Comparison of ENCODE assay signal across 8 cellular contexts in genomic region chr7:141231018-141231792, GRCh38.
DNase-seq lines count a peak whose midpoint lies in the region; ATAC-seq and TF ChIP-seq lines count a peak whose summit lies in the region.
"Had no signal": no experiment of that assay in that cellular context is flagged by ENCODE, and none has a peak within 500 bp of the region (broad histone marks: within the 10 kb centered on the region; RNA-seq: fewer than 3 reads in every experiment).

No MANE protein-coding gene starts in this region.

- H3K4me1 Mint-ChIP-seq in activated CD4-positive, alpha-beta T cell treated with anti-CD3 and anti-CD28 coated beads, Interleukin-2, amount 10 ng/mL, durations not matched to agents 24 days and 14 days, result no peaks in the 10 kb centered on the region

- peak; percentile 48 for ATAC-seq in GM18867 (IDR thresholded peaks at IDR 0.05; ENCODE audit: unreplicated experiment)
- no peak for ATAC-seq in GM19324 (IDR thresholded peaks at IDR 0.05; ENCODE audit: low FRiP score, unreplicated experiment)

- H3K9me3 Mint-ChIP-seq in activated CD4-positive, alpha-beta T cell treated with anti-CD3 and anti-CD28 coated beads, Interleukin-2, amount 10 ng/mL, durations not matched to agents 24 days and 14 days, result no peaks in the 10 kb centered on the region

- intact Hi-C loops in activated CD4-positive, alpha-beta T cell treated with anti-CD3 and anti-CD28 coated beads, Interleukin-2, amount 10 ng/mL, durations not matched to agents 24 days and 14 days (cut with micrococcal nuclease), result no loop called here

- H3K4me3 Mint-ChIP-seq in activated CD4-positive, alpha-beta T cell treated with anti-CD3 and anti-CD28 coated beads, Interleukin-2, amount 10 ng/mL, durations not matched to agents 24 days and 14 days, result no peak overlapping the region

- no peak overlapping the region for H3K4me3 ChIP-seq in fibroblast of mammary gland (ENCODE audit: control insufficient read depth, low read depth, low read length)

- H3K27ac Mint-ChIP-seq in activated CD4-positive, alpha-beta T cell treated with anti-CD3 and anti-CD28 coated beads, Interleukin-2, amount 10 ng/mL, durations not matched to agents 24 days and 14 days, result no peak overlapping the region

- TF ChIP-seq CTCF in fibroblast of mammary gland (conservative IDR thresholded peaks at IDR 0.05; ENCODE audit: control insufficient read depth, insufficient read depth, low read depth, low read length), result peak; percentile 28

- peaks cover 8% of the 10 kb centered on the region for H3K27me3 Mint-ChIP-seq in activated CD4-positive, alpha-beta T cell treated with anti-CD3 and anti-CD28 coated beads, Interleukin-2, amount 10 ng/mL, durations not matched to agents 24 days and 14 days

- no peaks in the 10 kb centered on the region for H3K36me3 Mint-ChIP-seq in activated CD4-positive, alpha-beta T cell treated with anti-CD3 and anti-CD28 coated beads, Interleukin-2, amount 10 ng/mL, durations not matched to agents 24 days and 14 days (ENCODE audit: low read depth)

- DNase-seq in NCI-H748 (lab: John Stamatoyannopoulos, UW; ENCODE audit: unreplicated experiment), result peak; percentile 74
- peak; percentile 41 for DNase-seq in fibroblast of mammary gland (ENCODE audit: low read depth)
- DNase-seq in renal cortical epithelial cell (ENCODE audit: low read depth), result peak; percentile 46
- no peak for DNase-seq in activated CD4-positive, alpha-beta T cell treated with anti-CD3 and anti-CD28 coated beads, Interleukin-2, amount 10 ng/mL, durations not matched to agents 24 days and 14 days
- DNase-seq in activated gamma-delta T cell (lab: John Stamatoyannopoulos, UW), result no peak
- DNase-seq: activated CD4-positive, CD25-positive, alpha-beta regulatory T cell had no signal

Comparison
In these comparisons a context has a peak if more than half of its experiments do, and no peak if none do; other contexts are left out.
1. DNase-seq: peak in NCI-H748 (single experiment), fibroblast of mammary gland (single experiment) and renal cortical epithelial cell (single experiment); none in activated CD4-positive, alpha-beta T cell treated with anti-CD3 and anti-CD28 coated beads, Interleukin-2, amount 10 ng/mL, durations not matched to agents 24 days and 14 days (single experiment) and activated gamma-delta T cell (single experiment).